ENCODE assay signal across 1 cellular context in genomic region chr22:22770280-22770871, GRCh38.
TF ChIP-seq lines count a peak whose summit lies in the region.

No MANE protein-coding gene starts in this region.

TF ChIP-seq in GM12878, 131 proteins besides CTCF, POLR2A, EP300 and RAD21 (continued from another document):
- TF ChIP-seq KLF5 (IDR thresholded peaks at IDR 0.05; ENCODE audit: partially characterized antibody): no peak
- no peak for TF ChIP-seq EGR1 (IDR thresholded peaks at IDR 0.05; ENCODE audit: borderline replicate concordance in 1 of 2, low read depth in 2 of 2, low read length in 2 of 2)
- no peak for TF ChIP-seq FOXK2 (IDR thresholded peaks at IDR 0.05)
- TF ChIP-seq TCF3 (IDR thresholded peaks at IDR 0.05; ENCODE audit: borderline replicate concordance, insufficient read depth, low read depth, low read length): no peak
